7 cellular contexts compared by ENCODE assay signal in genomic region chr9:130441031-130441430, GRCh38.
"Had no signal": no experiment of that assay in that cellular context is flagged by ENCODE, and none has a peak within 500 bp of the region (broad histone marks: within the 10 kb centered on the region; RNA-seq: fewer than 3 reads in every experiment).

No MANE protein-coding gene starts in this region.

- H3K4me3 ChIP-seq: GM12878 had no signal

- DNase-seq: GDM1, GF-D8 had no signal

- FAIRE-seq: GM12878, GM12891, GM12892, GM18507, GM19239 had no signal

- ATAC-seq: GM12878 had no signal
